Comparison of ENCODE assay signal across 26 cellular contexts in genomic region chr20:61797971-61798411, GRCh38.
"Had no signal": no experiment of that assay in that cellular context is flagged by ENCODE, and none has a peak within 500 bp of the region (broad histone marks: within the 10 kb centered on the region; RNA-seq: fewer than 3 reads in every experiment).

No MANE protein-coding gene starts in this region.

- H3K27ac ChIP-seq: left lung, neutrophil, ovary, prostate gland, skin epidermis, tibial nerve, uterus had no signal

- H3K27me3 Mint-ChIP-seq: stimulated activated naive CD8-positive, alpha-beta T cell treated with anti-CD3 and anti-CD28 coated beads, Interleukin-15, Interleukin-2, amounts not matched to agents 100 ng/mL and 50 ng/mL, for 24 hours had no signal

- H3K4me1 ChIP-seq: left lung, prostate gland, tibial nerve, uterus had no signal

- ATAC-seq: left colon; left lung; naive thymus-derived CD8-positive, alpha-beta T cell; right cardiac atrium; sciatic nerve; stimulated activated naive B cell treated with anti-CD40 and anti-IgM and Interleukin-4, amounts not matched to agents 10 μg/mL and 1 μg/mL and 100 μg/mL, for 72 hours had no signal

- H3K27me3 ChIP-seq: ovary, tibial nerve had no signal

- H3K4me1 Mint-ChIP-seq: memory B cell; naive thymus-derived CD8-positive, alpha-beta T cell; stimulated activated naive B cell treated with anti-CD40 and anti-IgM and Interleukin-4, amounts not matched to agents 10 μg/mL and 1 μg/mL and 100 μg/mL, for 72 hours had no signal

- H3K4me3 ChIP-seq: left lung, ovary, prostate gland, skin epidermis, tibial nerve, uterus had no signal

- H3K36me3 Mint-ChIP-seq: memory B cell; naive thymus-derived CD8-positive, alpha-beta T cell; stimulated activated naive B cell treated with anti-CD40 and anti-IgM and Interleukin-4, amounts not matched to agents 10 μg/mL and 1 μg/mL and 100 μg/mL, for 72 hours; type B pancreatic cell had no signal

- H3K4me3 Mint-ChIP-seq: memory B cell; naive thymus-derived CD8-positive, alpha-beta T cell; nephron; neural crest cell; stimulated activated naive B cell treated with anti-CD40 and anti-IgM and Interleukin-4, amounts not matched to agents 10 μg/mL and 1 μg/mL and 100 μg/mL, for 72 hours; stimulated activated naive CD8-positive, alpha-beta T cell treated with anti-CD3 and anti-CD28 coated beads, Interleukin-15, Interleukin-2, amounts not matched to agents 100 ng/mL and 50 ng/mL, for 24 hours; type B pancreatic cell had no signal

- H3K27ac Mint-ChIP-seq: memory B cell; naive thymus-derived CD8-positive, alpha-beta T cell; nephron; stimulated activated naive B cell treated with anti-CD40 and anti-IgM and Interleukin-4, amounts not matched to agents 10 μg/mL and 1 μg/mL and 100 μg/mL, for 72 hours; stimulated activated naive CD8-positive, alpha-beta T cell treated with anti-CD3 and anti-CD28 coated beads, Interleukin-15, Interleukin-2, amounts not matched to agents 100 ng/mL and 50 ng/mL, for 24 hours; type B pancreatic cell had no signal

- H3K36me3 ChIP-seq: left lung, neutrophil, ovary, prostate gland, tibial nerve, uterus had no signal

- H3K9me3 ChIP-seq: left lung, neutrophil, ovary, prostate gland, tibial nerve, uterus had no signal

- H3K9me3 Mint-ChIP-seq: nephron, type B pancreatic cell had no signal

- DNase-seq: head of caudate nucleus; hippocampal formation; left colon; naive thymus-derived CD8-positive, alpha-beta T cell; occipital lobe; ovary; retina; right cardiac atrium; stimulated activated CD4-positive, alpha-beta T cell treated with anti-CD3 and anti-CD28 coated beads, Interleukin-12 subunit alpha, Interleukin-12 subunit beta, amount 100 ng/mL, for 4 hours; stimulated activated CD4-positive, alpha-beta T cell treated with anti-CD3 and anti-CD28 coated beads, Interleukin-15, amount 100 ng/mL, for 24 hours; stimulated activated CD4-positive, alpha-beta T cell treated with anti-CD3 and anti-CD28 coated beads, Interleukin-2, amount 100 ng/mL, for 24 hours; stimulated activated CD4-positive, alpha-beta T cell treated with anti-CD3 and anti-CD28 coated beads, Interleukin-4, amount 100 ng/mL, for 1 hour; stimulated activated naive B cell treated with anti-CD40 and anti-IgM and Interleukin-4, amounts not matched to agents 10 μg/mL and 1 μg/mL and 100 μg/mL, for 72 hours; substantia nigra; uterus had no signal
